ENCODE assay signal across 20 cellular contexts in genomic region chr7:90894122-90894521, GRCh38.
A peak's percentile ranks its signal among the peaks of the same experiment; 100 is the strongest.
DNase-seq lines count a peak whose midpoint lies in the region; ATAC-seq, FAIRE-seq and TF ChIP-seq lines count a peak whose summit lies in the region.
"Had no signal": no experiment of that assay in that cellular context is flagged by ENCODE, and none has a peak within 500 bp of the region (broad histone marks: within the 10 kb centered on the region; RNA-seq: fewer than 3 reads in every experiment).

No MANE protein-coding gene starts in this region.

- H3K9me3 ChIP-seq in pancreas = no peaks in the 10 kb centered on the region
- H3K9me3 ChIP-seq: A549, HAP-1 had no signal

- no peaks in the 10 kb centered on the region for H3K36me3 ChIP-seq in pancreas
- H3K36me3 ChIP-seq: HAP-1 had no signal

- FAIRE-seq in pancreas (lab: Jason Lieb, UNC) = no peak
- FAIRE-seq: A549, G401.6, GM12892, GM18507, H1, HTR-8/SVneo had no signal

- DNase-seq in DMS53 (lab: John Stamatoyannopoulos, UW) (peak; percentile 10), DMS53 treated with DMSO at 0.1 percent for 48 hours (lab: John Stamatoyannopoulos, UW; ENCODE audit: unreplicated experiment) (no peak), left lobe of liver (ENCODE audit: low spot score) (no peak), pancreas (no peak), dedifferentiated amniotic fluid mesenchymal stem cell (ENCODE audit: extremely low spot score) (no peak)
- DNase-seq: AML-193; CD4-positive, alpha-beta memory T cell; Kasumi-1; KBM-7 had no signal

- H3K4me1 ChIP-seq in pancreas = peaks cover 0 to 4% (median 0%) of the 10 kb centered on the region in 3 donors
- H3K4me1 ChIP-seq: A549, HAP-1 had no signal

- no peaks in the 10 kb centered on the region for H3K27me3 ChIP-seq in pancreas

- no peak overlapping the region for H3K4me3 ChIP-seq in pancreas
- H3K4me3 ChIP-seq: A549, HAP-1 had no signal

- TF ChIP-seq CTCF in pancreas (IDR thresholded peaks at IDR 0.05) = no peak

- no peak overlapping the region for H3K27ac ChIP-seq in pancreas
- H3K27ac ChIP-seq: 22Rv1, A549, C4-2B had no signal

- intact Hi-C loops in pancreas (cut with DNase I) = no loop called here

- 68 to 78% methylated on average over 3 of the region's 3 CpGs for WGBS in pancreas, 2 donors

- ATAC-seq in left lobe of liver (peak; percentile 72), pancreas (peak; percentile 53 to 79 (median 69)), HG02678 (IDR thresholded peaks at IDR 0.05; ENCODE audit: unreplicated experiment) (no peak), GM19351 (IDR thresholded peaks at IDR 0.05; ENCODE audit: unreplicated experiment) (no peak)
- ATAC-seq: A549 had no signal

Comparison
In these comparisons a context has a peak if more than half of its experiments do, and no peak if none do; other contexts are left out.
1. ATAC-seq: peak in left lobe of liver (single experiment) and pancreas (4 of 4); none in HG02678 (single experiment) and GM19351 (single experiment).